In genomic region chr3:195087321-195087720, GRCh38 we compare ENCODE assay signal across 8 cellular contexts.
DNase-seq lines count a peak whose midpoint lies in the region; ATAC-seq and TF ChIP-seq lines count a peak whose summit lies in the region.

No MANE protein-coding gene starts in this region.

- no peaks in the 10 kb centered on the region for H3K36me3 ChIP-seq in Panc1 (ENCODE audit: control insufficient read depth, insufficient read depth, low read length)

- intact Hi-C loops in Panc1 (cut with micrococcal nuclease; ENCODE audit: unreplicated experiment) = no loop called here

- peak overlapping the region; percentile 79 for H3K4me3 Mint-ChIP-seq in glutamatergic neuron (ENCODE audit: unreplicated experiment)
- peak overlapping the region; percentile 73 for H3K4me3 Mint-ChIP-seq in neural crest cell

- CTCF ChIA-PET in Panc1 (lab: Charles Lee) = no interaction called here

- peaks cover 16% of the 10 kb centered on the region for H3K4me1 ChIP-seq in Panc1 (ENCODE audit: control insufficient read depth, insufficient read depth, low read length)

- peak overlapping the region; percentile 39; the same call in 1 of the 2 replicates for H3K27ac ChIP-seq in Panc1 (ENCODE audit: low read length)

- no peak for ATAC-seq in Panc1
- ATAC-seq in GM21447 (IDR thresholded peaks at IDR 0.05; ENCODE audit: unreplicated experiment) = no peak

- H3K9me3 Mint-ChIP-seq in glutamatergic neuron (ENCODE audit: unreplicated experiment) (peaks cover 1% of the 10 kb centered on the region), neural crest cell (no peaks in the 10 kb centered on the region)

- TF ChIP-seq CTCF in Panc1 (IDR thresholded peaks at IDR 0.05) (no peak), glutamatergic neuron (IDR thresholded peaks at IDR 0.05; ENCODE audit: partially characterized antibody, unreplicated experiment) (no peak), neural crest cell (conservative IDR thresholded peaks at IDR 0.05) (no peak)

- H3K27me3 Mint-ChIP-seq in glutamatergic neuron (ENCODE audit: unreplicated experiment) = peaks cover 12% of the 10 kb centered on the region
- no peaks in the 10 kb centered on the region for H3K27me3 Mint-ChIP-seq in neural crest cell (ENCODE audit: low read depth)

- H3K27me3 ChIP-seq in Panc1 (ENCODE audit: control insufficient read depth, insufficient read depth, low read length) = no peaks in the 10 kb centered on the region

- peak overlapping the region; percentile 82 for H3K27ac Mint-ChIP-seq in glutamatergic neuron (ENCODE audit: unreplicated experiment)
- peak overlapping the region; percentile 80 for H3K27ac Mint-ChIP-seq in neural crest cell (ENCODE audit: unreplicated experiment)

- H3K9me3 ChIP-seq in Panc1 (ENCODE audit: control insufficient read depth, insufficient read depth, low read depth, low read length) = no peaks in the 10 kb centered on the region

- H3K4me3 ChIP-seq in Panc1 (ENCODE audit: low read depth in 2 of 2, low read length in 2 of 2) = no peak overlapping the region

- BruUV-seq in Panc1 (replicated peaks; lab: Mats Ljungman, UMichigan) = no TSS peak

- in situ Hi-C loops in Panc1 (cut with HindIII; ENCODE audit: low pct_unique_long_range_greater_than_20kb, low sequenced_read_pairs) = no loop called here

- H3K4me1 Mint-ChIP-seq in glutamatergic neuron (ENCODE audit: low read depth, unreplicated experiment) (peaks cover 10% of the 10 kb centered on the region), neural crest cell (peaks cover 33% of the 10 kb centered on the region)

- POLR2A ChIA-PET in Panc1 (lab: Charles Lee) = no interaction called here

- DNase-seq in GM03348 (ENCODE audit: low spot score) (peak; percentile 44), Panc1 (ENCODE audit: low read depth, low spot score) (no peak), glutamatergic neuron (no peak), neural crest cell (ENCODE audit: low read depth, low spot score) (no peak), NCI-H2029 treated with DMSO at 0.1 percent for 48 hours (lab: John Stamatoyannopoulos, UW) (no peak)
- no peak for DNase-seq in activated effector memory CD4-positive, alpha-beta T cell treated with anti-CD3 and anti-CD28 coated beads, Interleukin-2, amount 50 U/mL, for 16 hours
- no peak for DNase-seq in stimulated activated CD4-positive, alpha-beta T cell treated with anti-CD3 and anti-CD28 coated beads, Interleukin-12 subunit alpha, Interleukin-12 subunit beta, amount 100 ng/mL, for 4 hours

- H3K36me3 Mint-ChIP-seq in glutamatergic neuron (ENCODE audit: unreplicated experiment) (no peaks in the 10 kb centered on the region), neural crest cell (ENCODE audit: low read depth) (peaks cover 4% of the 10 kb centered on the region)
